Comparison of ENCODE assay signal across 27 cellular contexts in genomic region chr17:74635418-74635817, GRCh38. TPM values are rescaled to one million over a fixed set of nuclear protein-coding genes. Genes with fewer than 3 reads are reported as not detected.
A peak's percentile ranks its signal among the peaks of the same experiment; 100 is the strongest.
DNase-seq lines count a peak whose midpoint lies in the region; ATAC-seq and TF ChIP-seq lines count a peak whose summit lies in the region.
"Had no signal": no experiment of that assay in that cellular context is flagged by ENCODE, and none has a peak within 500 bp of the region (broad histone marks: within the 10 kb centered on the region; RNA-seq: fewer than 3 reads in every experiment).

No MANE protein-coding gene starts in this region.

- CTCF ChIA-PET in CD8-positive, alpha-beta T cell (lab: Charles Lee), result no interaction called here

- H3K36me3 Mint-ChIP-seq in stimulated activated effector memory CD8-positive, alpha-beta T cell treated with anti-CD3 and anti-CD28 coated beads, Interleukin-12 subunit alpha, Interleukin-12 subunit beta, amount 100 ng/mL, for 72 hours, result no peaks in the 10 kb centered on the region
- no peaks in the 10 kb centered on the region for H3K36me3 Mint-ChIP-seq in CD8-positive, alpha-beta T cell
- H3K36me3 Mint-ChIP-seq: natural killer cell treated with Interleukin-12 subunit alpha and Interleukin-12 subunit beta and Interleukin-15 and Interleukin-18, amount 100 ng/mL, for 72 hours had no signal

- H3K4me1 ChIP-seq in cardiac muscle cell (ENCODE audit: low read depth), result peaks cover 44% of the 10 kb centered on the region
- H3K4me1 ChIP-seq in thyroid gland, result peaks cover 79 to 81% of the 10 kb centered on the region in 2 donors
- peaks cover 10% of the 10 kb centered on the region for H3K4me1 ChIP-seq in CD8-positive, alpha-beta T cell (ENCODE audit: insufficient read depth, low read length)
- H3K4me1 ChIP-seq: A549 had no signal

- H3K4me3 ChIP-seq in cardiac muscle cell (no peak overlapping the region), iPS-18c (ENCODE audit: insufficient read depth, low read depth, low read length) (peak overlapping the region; percentile 15; the same call in 1 of the 2 replicates), thyroid gland (replicated peaks in 1 of 3) (no peak overlapping the region)
- H3K4me3 ChIP-seq in CD8-positive, alpha-beta T cell (ENCODE audit: low read depth, low read length), result no peak overlapping the region
- H3K4me3 ChIP-seq: A549, vagina had no signal

- TF ChIP-seq CTCF in cardiac muscle cell (IDR thresholded peaks at IDR 0.05; ENCODE audit: low read depth, low read length) (no peak), thyroid gland (IDR thresholded peaks at IDR 0.05) (no peak)
- no peak for TF ChIP-seq CTCF in CD8-positive, alpha-beta T cell (IDR thresholded peaks at IDR 0.05)

- peak in 1 of 2 donors; percentile 18 for TF ChIP-seq POLR2A in thyroid gland (IDR thresholded peaks at IDR 0.05)

- ATAC-seq in left cardiac atrium, result no peak
- ATAC-seq in stimulated activated effector memory CD8-positive, alpha-beta T cell treated with anti-CD3 and anti-CD28 coated beads, Interleukin-12 subunit alpha, Interleukin-12 subunit beta, amount 100 ng/mL, for 72 hours, result no peak
- ATAC-seq in CD8-positive, alpha-beta T cell, result no peak
- ATAC-seq in GM18519 (IDR thresholded peaks at IDR 0.05; ENCODE audit: low FRiP score, unreplicated experiment), result no peak
- ATAC-seq: A549; natural killer cell treated with Interleukin-12 subunit alpha and Interleukin-12 subunit beta and Interleukin-15 and Interleukin-18, amount 100 ng/mL, for 72 hours; Right ventricle myocardium inferior had no signal

- H3K27ac ChIP-seq in cardiac muscle cell, result peak overlapping the region; percentile 78
- peak overlapping the region; percentile 81 to 93 (median 92) for H3K27ac ChIP-seq in thyroid gland
- no peak overlapping the region for H3K27ac ChIP-seq in CD8-positive, alpha-beta T cell (ENCODE audit: low read depth, low read length)
- H3K27ac ChIP-seq: A549, C4-2B, vagina had no signal

- POLR2A ChIA-PET in CD8-positive, alpha-beta T cell (lab: Charles Lee), result no interaction called here

- intact Hi-C loops in left cardiac atrium (cut with DNase I) (no loop called here), thyroid gland (cut with DNase I) (no loop called here)
- intact Hi-C loops in CD8-positive, alpha-beta T cell (cut with DNase I, micrococcal nuclease), result no loop called here

- no peak overlapping the region for H3K4me3 Mint-ChIP-seq in stimulated activated effector memory CD8-positive, alpha-beta T cell treated with anti-CD3 and anti-CD28 coated beads, Interleukin-12 subunit alpha, Interleukin-12 subunit beta, amount 100 ng/mL, for 72 hours
- no peak overlapping the region for H3K4me3 Mint-ChIP-seq in CD8-positive, alpha-beta T cell
- H3K4me3 Mint-ChIP-seq: activated CD4-positive, alpha-beta T cell treated with anti-CD3 and anti-CD28 coated beads, Interleukin-2, amount 10 ng/mL, durations not matched to agents 7 days and 5 days; dendritic cell treated with granulocyte-macrophage colony-stimulating factor and Interleukin-4, amounts not matched to agents 40 ng/mL and 50 ng/mL, for 4 days; natural killer cell treated with Interleukin-12 subunit alpha and Interleukin-12 subunit beta and Interleukin-15 and Interleukin-18, amount 100 ng/mL, for 72 hours had no signal

- DNase-seq in cardiac muscle cell (ENCODE audit: low read depth in 1 of 2, low spot score in 1 of 2), result peak in 1 of 2 donors; percentile 47
- no peak for DNase-seq in left cardiac atrium
- peak; percentile 47 for DNase-seq in NCI-H345 treated with DMSO at 0.1 percent for 48 hours (lab: John Stamatoyannopoulos, UW; ENCODE audit: unreplicated experiment)
- DNase-seq in thyroid gland, result peak; percentile 90 to 92
- no peak for DNase-seq in stimulated activated effector memory CD8-positive, alpha-beta T cell treated with anti-CD3 and anti-CD28 coated beads, Interleukin-12 subunit alpha, Interleukin-12 subunit beta, amount 100 ng/mL, for 72 hours (ENCODE audit: low spot score in 2 of 2)
- no peak for DNase-seq in CD8-positive, alpha-beta T cell
- DNase-seq: activated CD4-positive, alpha-beta T cell treated with anti-CD3 and anti-CD28 coated beads, Interleukin-2, amount 10 ng/mL, durations not matched to agents 7 days and 5 days; activated CD8-positive, alpha-beta memory T cell treated with anti-CD3 and anti-CD28 coated beads, Interleukin-2, amount 50 U/mL, for 4 hours; activated effector memory CD4-positive, alpha-beta T cell treated with anti-CD3 and anti-CD28 coated beads, Interleukin-2, amount 50 U/mL, for 16 hours; DMS153; erythroblast; foreskin melanocyte; NCI-H1436; small intestine; stimulated activated CD4-positive, alpha-beta T cell treated with anti-CD3 and anti-CD28 coated beads, Interleukin-4, amount 100 ng/mL, for 4 hours had no signal

- WGBS in thyroid gland, 2 donors, result 17 to 30% methylated on average over 4 to 13 of the region's 13 CpGs

- no peaks in the 10 kb centered on the region for H3K9me3 Mint-ChIP-seq in stimulated activated effector memory CD8-positive, alpha-beta T cell treated with anti-CD3 and anti-CD28 coated beads, Interleukin-12 subunit alpha, Interleukin-12 subunit beta, amount 100 ng/mL, for 72 hours
- H3K9me3 Mint-ChIP-seq in CD8-positive, alpha-beta T cell, result no peaks in the 10 kb centered on the region
- H3K9me3 Mint-ChIP-seq: activated CD4-positive, alpha-beta T cell treated with anti-CD3 and anti-CD28 coated beads, Interleukin-2, amount 10 ng/mL, durations not matched to agents 7 days and 5 days; dendritic cell treated with granulocyte-macrophage colony-stimulating factor and Interleukin-4, amounts not matched to agents 40 ng/mL and 50 ng/mL, for 4 days; natural killer cell treated with Interleukin-12 subunit alpha and Interleukin-12 subunit beta and Interleukin-15 and Interleukin-18, amount 100 ng/mL, for 72 hours had no signal

- H3K9me3 ChIP-seq in cardiac muscle cell (ENCODE audit: low read depth), result no peaks in the 10 kb centered on the region
- H3K9me3 ChIP-seq in iPS-18c (ENCODE audit: control insufficient read depth, insufficient read depth, low read length), result no peaks in the 10 kb centered on the region
- H3K9me3 ChIP-seq in thyroid gland, result no peaks in the 10 kb centered on the region
- H3K9me3 ChIP-seq in CD8-positive, alpha-beta T cell (ENCODE audit: low read length), result no peaks in the 10 kb centered on the region
- H3K9me3 ChIP-seq: A549, vagina had no signal

- H3K27me3 ChIP-seq in cardiac muscle cell (no peaks in the 10 kb centered on the region), thyroid gland (no peaks in the 10 kb centered on the region)
- H3K27me3 ChIP-seq in CD8-positive, alpha-beta T cell (ENCODE audit: insufficient read depth, low read length), result peaks cover 11% of the 10 kb centered on the region
- H3K27me3 ChIP-seq: vagina had no signal

- H3K27ac Mint-ChIP-seq in stimulated activated effector memory CD8-positive, alpha-beta T cell treated with anti-CD3 and anti-CD28 coated beads, Interleukin-12 subunit alpha, Interleukin-12 subunit beta, amount 100 ng/mL, for 72 hours, result no peak overlapping the region
- H3K27ac Mint-ChIP-seq in CD8-positive, alpha-beta T cell, result no peak overlapping the region
- H3K27ac Mint-ChIP-seq: activated CD4-positive, alpha-beta T cell treated with anti-CD3 and anti-CD28 coated beads, Interleukin-2, amount 10 ng/mL, durations not matched to agents 7 days and 5 days; dendritic cell treated with granulocyte-macrophage colony-stimulating factor and Interleukin-4, amounts not matched to agents 40 ng/mL and 50 ng/mL, for 4 days; natural killer cell treated with Interleukin-12 subunit alpha and Interleukin-12 subunit beta and Interleukin-15 and Interleukin-18, amount 100 ng/mL, for 72 hours; progenitor cell of endocrine pancreas had no signal

- H3K36me3 ChIP-seq in cardiac muscle cell, result no peaks in the 10 kb centered on the region
- H3K36me3 ChIP-seq in thyroid gland, result no peaks in the 10 kb centered on the region
- no peaks in the 10 kb centered on the region for H3K36me3 ChIP-seq in CD8-positive, alpha-beta T cell (ENCODE audit: insufficient read depth, low read length)
- H3K36me3 ChIP-seq: vagina had no signal

- peaks cover 25% of the 10 kb centered on the region for H3K27me3 Mint-ChIP-seq in CD8-positive, alpha-beta T cell (ENCODE audit: low read depth)

- peaks cover 19% of the 10 kb centered on the region for H3K4me1 Mint-ChIP-seq in stimulated activated effector memory CD8-positive, alpha-beta T cell treated with anti-CD3 and anti-CD28 coated beads, Interleukin-12 subunit alpha, Interleukin-12 subunit beta, amount 100 ng/mL, for 72 hours
- H3K4me1 Mint-ChIP-seq in CD8-positive, alpha-beta T cell (ENCODE audit: low read depth), result peaks cover 13% of the 10 kb centered on the region

RNA-seq across cellular contexts. Expression of gene CD300E, which starts 11.9 kb away (rescaled TPM):
- total RNA-seq in cardiac muscle cell (0.07 TPM in 1 of 2 replicates, not detected in the other), left cardiac atrium (1 to 10 TPM in 1 of 2 donors, under 1 TPM in 1; 0.65 to 1.4 TPM), thyroid gland (not detected)
- 0.34 TPM in 1 of 2 replicates, not detected in the other for polyA plus RNA-seq in cardiac muscle cell
- total RNA-seq in CD8-positive, alpha-beta T cell, result under 1 TPM in 1 of 2 experiments, not detected in 1; 0.11 TPM
- total RNA-seq: activated CD4-positive, alpha-beta T cell treated with anti-CD3 and anti-CD28 coated beads, Interleukin-2, amount 10 ng/mL, durations not matched to agents 7 days and 5 days; bronchial epithelial cell; natural killer cell treated with Interleukin-12 subunit alpha and Interleukin-12 subunit beta and Interleukin-15 and Interleukin-18, amount 100 ng/mL, for 72 hours; NCI-H460; progenitor cell of endocrine pancreas had no signal
- polyA plus RNA-seq: A549 had no signal

RNA-seq across cellular contexts. Expression of gene CD300LD, which starts 43.3 kb away (rescaled TPM):
- total RNA-seq in cardiac muscle cell, result not detected in 2 replicates
- polyA plus RNA-seq in cardiac muscle cell, result not detected in 2 replicates
- not detected for total RNA-seq in left cardiac atrium
- total RNA-seq in thyroid gland, result not detected
- total RNA-seq in CD8-positive, alpha-beta T cell, result not detected
- total RNA-seq: bronchial epithelial cell; mesenteric fat pad; natural killer cell treated with Interleukin-12 subunit alpha and Interleukin-12 subunit beta and Interleukin-15 and Interleukin-18, amount 100 ng/mL, for 72 hours; NCI-H460; progenitor cell of endocrine pancreas; Right ventricle myocardium inferior; vagina had no signal
- polyA plus RNA-seq: A549, small intestine had no signal

Comparison
In these comparisons a context has a peak if more than half of its experiments do, and no peak if none do; other contexts are left out.
1. DNase-seq: peak in NCI-H345 treated with DMSO at 0.1 percent for 48 hours (single experiment) and thyroid gland (2 of 2); none in left cardiac atrium (single experiment), stimulated activated effector memory CD8-positive, alpha-beta T cell treated with anti-CD3 and anti-CD28 coated beads, Interleukin-12 subunit alpha, Interleukin-12 subunit beta, amount 100 ng/mL, for 72 hours (0 of 2) and CD8-positive, alpha-beta T cell (0 of 7).